Comparison of ENCODE assay signal across 24 cellular contexts in the genomic region with DNA sequence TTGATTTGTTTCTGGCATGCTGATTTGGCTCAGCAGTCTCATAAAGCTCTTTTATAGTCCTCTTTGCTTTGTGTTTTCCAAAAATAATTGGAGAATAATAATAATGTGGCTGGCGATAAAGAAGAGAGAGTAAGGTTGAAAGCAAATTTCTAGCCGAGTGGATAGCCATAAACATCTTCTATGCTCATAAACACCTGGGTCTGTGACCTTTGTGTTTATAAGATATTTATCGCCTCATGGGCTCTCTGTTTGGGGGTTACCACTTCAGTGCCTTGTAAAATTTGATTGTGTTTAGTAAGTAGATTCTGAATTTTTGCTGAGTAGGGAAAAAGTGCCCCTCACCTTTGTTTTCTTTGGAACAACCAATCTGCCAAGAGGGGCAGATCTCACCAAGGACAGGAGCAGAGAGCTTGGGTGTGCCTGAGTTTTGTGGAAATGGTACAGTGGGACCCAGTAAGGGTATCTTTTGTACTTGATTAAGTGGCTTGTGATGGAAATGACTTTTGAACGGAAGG.
"Had no signal": no experiment of that assay in that cellular context is flagged by ENCODE, and none has a peak within 500 bp of the region (broad histone marks: within the 10 kb centered on the region; RNA-seq: fewer than 3 reads in every experiment).

No MANE protein-coding gene starts in this region.

- H3K9me3 Mint-ChIP-seq: activated CD8-positive, alpha-beta T cell treated with anti-CD3 and anti-CD28 coated beads for 36 hours; activated naive CD8-positive, alpha-beta T cell treated with anti-CD3 and anti-CD28 coated beads for 36 hours; activated T-cell treated with anti-CD3 and anti-CD28 coated beads, Interleukin-2, amount 50 U/mL, for 72 hours; activated T-helper 2 cell treated with anti-CD3 and anti-CD28 coated beads, Interferon-gamma antibody, Interleukin-2, Interleukin-4, amounts not matched to agents 10 μg/mL and 5 μg/mL and 100 μg/mL, durations not matched to agents 14 hours and 24 hours and 36 hours had no signal

- FAIRE-seq: RCC 7860 had no signal

- H3K36me3 Mint-ChIP-seq: activated naive CD4-positive, alpha-beta T cell treated with anti-CD3 and anti-CD28 coated beads, Interleukin-2, amount 10 ng/mL, durations not matched to agents 7 days and 5 days; activated naive CD8-positive, alpha-beta T cell treated with anti-CD3 and anti-CD28 coated beads for 36 hours had no signal

- H3K4me1 Mint-ChIP-seq: activated naive CD8-positive, alpha-beta T cell treated with anti-CD3 and anti-CD28 coated beads for 36 hours had no signal

- H3K4me1 ChIP-seq: SJSA1 had no signal

- H3K27me3 ChIP-seq: breast epithelium, SJSA1 had no signal

- H3K4me3 ChIP-seq: breast epithelium, SJSA1 had no signal

- H3K27ac Mint-ChIP-seq: activated CD8-positive, alpha-beta T cell treated with anti-CD3 and anti-CD28 coated beads for 36 hours; activated naive CD4-positive, alpha-beta T cell treated with anti-CD3 and anti-CD28 coated beads, Interleukin-2, amount 10 ng/mL, durations not matched to agents 7 days and 5 days; activated naive CD8-positive, alpha-beta T cell treated with anti-CD3 and anti-CD28 coated beads for 36 hours; activated T-cell treated with anti-CD3 and anti-CD28 coated beads, Interleukin-2, amount 50 U/mL, for 72 hours; activated T-helper 2 cell treated with anti-CD3 and anti-CD28 coated beads, Interferon-gamma antibody, Interleukin-2, Interleukin-4, amounts not matched to agents 10 μg/mL and 5 μg/mL and 100 μg/mL, durations not matched to agents 14 hours and 24 hours and 36 hours had no signal

- H3K9me3 ChIP-seq: breast epithelium, SJSA1 had no signal

- H3K27me3 Mint-ChIP-seq: activated naive CD4-positive, alpha-beta T cell treated with anti-CD3 and anti-CD28 coated beads, Interleukin-2, amount 10 ng/mL, durations not matched to agents 7 days and 5 days had no signal

- ATAC-seq: activated CD4-positive, CD25-positive, alpha-beta regulatory T cell treated with anti-CD3 and anti-CD28 coated beads, Interleukin-2, amount 50 U/mL, for 24 hours; activated CD8-positive, alpha-beta T cell treated with anti-CD3 and anti-CD28 coated beads for 36 hours; activated T-cell treated with anti-CD3 and anti-CD28 coated beads, Interleukin-2, amount 50 U/mL, for 72 hours; PC-3; SK-N-SH treated with all-trans-retinoic acid at 6 μM for 48 hours had no signal

- H3K4me3 Mint-ChIP-seq: activated CD8-positive, alpha-beta T cell treated with anti-CD3 and anti-CD28 coated beads for 36 hours; activated naive CD4-positive, alpha-beta T cell treated with anti-CD3 and anti-CD28 coated beads, Interleukin-2, amount 10 ng/mL, durations not matched to agents 7 days and 5 days; activated naive CD8-positive, alpha-beta T cell treated with anti-CD3 and anti-CD28 coated beads for 36 hours; activated T-cell treated with anti-CD3 and anti-CD28 coated beads, Interleukin-2, amount 50 U/mL, for 72 hours had no signal

- H3K27ac ChIP-seq: breast epithelium, SJSA1 had no signal

- H3K36me3 ChIP-seq: breast epithelium, SJSA1 had no signal

- DNase-seq: activated CD4-positive, alpha-beta T cell treated with anti-CD3 and anti-CD28 coated beads for 4 hours; activated CD8-positive, alpha-beta memory T cell treated with anti-CD3 and anti-CD28 coated beads, Interleukin-2, amount 50 U/mL, for 4 hours; activated CD8-positive, alpha-beta T cell treated with anti-CD3 and anti-CD28 coated beads for 36 hours; activated gamma-delta T cell treated with Interleukin-2 at 50 U/mL for 16 hours; activated naive CD4-positive, alpha-beta T cell treated with anti-CD3 and anti-CD28 coated beads, Interleukin-2, amount 10 ng/mL, durations not matched to agents 7 days and 5 days; activated naive CD8-positive, alpha-beta T cell treated with anti-CD3 and anti-CD28 coated beads for 36 hours; activated T-cell treated with anti-CD3 and anti-CD28 coated beads, Interleukin-2, amount 50 U/mL, for 72 hours; MM.1S; NCI-H1105; NCI-H1436; NCI-H1694 treated with DMSO at 0.1 percent for 48 hours; NCI-H2029 treated with DMSO at 0.1 percent for 48 hours; NCI-H226; NCI-H510A; NK-92 treated with Interleukin-12 subunit alpha and Interleukin-12 subunit beta, amount 100 ng/mL, for 24 hours; PC-3; SHP77; SW 1271 had no signal
